8 cellular contexts compared by ENCODE assay signal in the genomic region with DNA sequence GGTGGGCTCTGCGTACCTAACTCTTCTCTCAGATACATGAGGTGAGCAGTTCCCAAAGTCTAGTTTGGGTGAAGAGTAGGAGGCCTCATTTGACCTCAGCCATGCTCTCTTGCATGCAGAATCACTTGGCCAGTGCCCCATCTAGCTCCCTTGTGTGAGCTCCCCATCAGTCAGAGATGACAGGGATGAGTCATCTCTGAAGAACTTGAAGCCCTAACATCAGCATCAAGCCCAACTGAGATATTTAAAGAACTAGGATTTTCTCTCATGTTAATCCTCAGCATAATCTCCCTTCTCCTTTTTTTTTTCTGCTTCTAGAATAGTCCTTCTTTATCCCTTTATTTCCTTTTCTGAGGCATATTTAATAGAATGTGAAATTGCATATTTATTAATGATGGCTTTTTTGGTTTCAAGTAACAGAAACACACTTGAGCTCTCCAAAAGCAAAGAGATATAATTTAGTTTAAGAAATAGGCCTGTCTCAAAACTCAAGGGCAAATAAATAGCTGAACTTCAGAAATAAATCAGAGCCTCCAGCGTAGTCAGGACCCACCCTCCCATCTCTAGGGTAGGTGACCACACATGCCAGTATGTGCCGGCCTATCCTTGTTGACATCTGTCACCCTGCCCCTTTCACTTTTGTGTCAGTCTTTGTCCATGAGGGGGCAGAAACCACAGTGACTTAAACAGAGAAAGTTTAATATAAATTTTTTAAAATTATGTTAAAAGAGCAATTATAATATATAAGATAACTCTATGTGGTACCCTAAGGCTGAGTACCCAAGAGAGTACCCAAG.
DNase-seq lines count a peak whose midpoint lies in the region; ATAC-seq and TF ChIP-seq lines count a peak whose summit lies in the region.
"Had no signal": no experiment of that assay in that cellular context is flagged by ENCODE, and none has a peak within 500 bp of the region (broad histone marks: within the 10 kb centered on the region; RNA-seq: fewer than 3 reads in every experiment).

No MANE protein-coding gene starts in this region.

- no peak overlapping the region for H3K4me3 ChIP-seq in kidney epithelial cell (ENCODE audit: low read depth, low read length)
- H3K4me3 ChIP-seq: upper lobe of left lung had no signal

- H3K27me3 ChIP-seq in kidney epithelial cell (ENCODE audit: control insufficient read depth, insufficient read depth, low read length) = no peaks in the 10 kb centered on the region
- H3K27me3 ChIP-seq: upper lobe of left lung had no signal

- no peak for TF ChIP-seq CTCF in kidney epithelial cell (IDR thresholded peaks at IDR 0.05; ENCODE audit: insufficient read depth, low read length, poor library complexity, severe bottlenecking)

- DNase-seq in OCI-M1 (lab: John Stamatoyannopoulos, UW) (peak; percentile 28), kidney epithelial cell (ENCODE audit: low read depth) (peak; percentile 52), NCI-H2196 (lab: John Stamatoyannopoulos, UW; ENCODE audit: unreplicated experiment) (no peak), NCI-H128 (lab: John Stamatoyannopoulos, UW; ENCODE audit: unreplicated experiment) (no peak)
- no peak for DNase-seq in stimulated activated naive CD4-positive, alpha-beta T cell (lab: John Stamatoyannopoulos, UW)
- DNase-seq: upper lobe of left lung had no signal

- ATAC-seq in GM18870 (IDR thresholded peaks at IDR 0.05; ENCODE audit: unreplicated experiment) (peak; percentile 53), HG02763 (IDR thresholded peaks at IDR 0.05; ENCODE audit: unreplicated experiment) (peak; percentile 67)

- H3K36me3 ChIP-seq in kidney epithelial cell (ENCODE audit: control insufficient read depth, insufficient read depth, low read length) = no peaks in the 10 kb centered on the region
- H3K36me3 ChIP-seq: upper lobe of left lung had no signal

Comparison
In these comparisons a context has a peak if more than half of its experiments do, and no peak if none do; other contexts are left out.
1. DNase-seq: peak in OCI-M1 (single experiment) and kidney epithelial cell (single experiment); none in stimulated activated naive CD4-positive, alpha-beta T cell (0 of 6), NCI-H2196 (single experiment) and NCI-H128 (single experiment).